Comparison of ENCODE assay signal across 9 cellular contexts in the genomic region with DNA sequence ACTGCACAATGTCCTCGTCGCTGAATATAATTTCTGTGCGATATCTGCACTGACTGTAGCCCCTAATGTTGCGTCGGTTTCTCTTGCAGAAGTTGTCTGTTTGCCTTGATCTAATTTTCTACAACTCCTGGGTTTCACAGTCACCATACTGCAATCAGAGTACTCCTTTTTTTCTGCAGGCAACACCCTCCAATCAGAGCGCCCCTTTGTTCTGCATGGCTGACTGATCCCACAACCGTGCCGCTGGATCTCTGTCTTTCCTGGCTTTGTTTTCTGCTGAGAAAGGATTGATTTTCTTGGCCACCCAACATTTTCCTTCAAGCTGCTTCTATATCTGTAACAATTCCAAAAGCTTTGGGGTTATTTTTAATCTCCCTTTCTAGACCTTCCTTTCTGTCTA.
"Had no signal": no experiment of that assay in that cellular context is flagged by ENCODE, and none has a peak within 500 bp of the region (broad histone marks: within the 10 kb centered on the region; RNA-seq: fewer than 3 reads in every experiment).

No MANE protein-coding gene starts in this region.

- H3K4me1 ChIP-seq: HAP-1 had no signal

- H3K4me1 Mint-ChIP-seq: H9 had no signal

- FAIRE-seq: H54 had no signal

- H3K4me3 ChIP-seq: GM23248, HAP-1 had no signal

- H3K36me3 ChIP-seq: HAP-1 had no signal

- H3K27ac ChIP-seq: GM23248 had no signal

- ATAC-seq: HCT116 had no signal

- H2AFZ ChIP-seq: GM23248 had no signal

- H3K4me3 Mint-ChIP-seq: H9, HFFc6 had no signal

- H3K27ac Mint-ChIP-seq: H9, HFFc6 had no signal

- H3K9me3 Mint-ChIP-seq: H9, HFFc6 had no signal

- DNase-seq: GM23248, GOT3, H7, H9, HCEC 1CT, HFFc6 had no signal

- H3K9ac ChIP-seq: GM23248 had no signal

- H3K9me3 ChIP-seq: HAP-1 had no signal
